8 cellular contexts compared by ENCODE assay signal in the genomic region with DNA sequence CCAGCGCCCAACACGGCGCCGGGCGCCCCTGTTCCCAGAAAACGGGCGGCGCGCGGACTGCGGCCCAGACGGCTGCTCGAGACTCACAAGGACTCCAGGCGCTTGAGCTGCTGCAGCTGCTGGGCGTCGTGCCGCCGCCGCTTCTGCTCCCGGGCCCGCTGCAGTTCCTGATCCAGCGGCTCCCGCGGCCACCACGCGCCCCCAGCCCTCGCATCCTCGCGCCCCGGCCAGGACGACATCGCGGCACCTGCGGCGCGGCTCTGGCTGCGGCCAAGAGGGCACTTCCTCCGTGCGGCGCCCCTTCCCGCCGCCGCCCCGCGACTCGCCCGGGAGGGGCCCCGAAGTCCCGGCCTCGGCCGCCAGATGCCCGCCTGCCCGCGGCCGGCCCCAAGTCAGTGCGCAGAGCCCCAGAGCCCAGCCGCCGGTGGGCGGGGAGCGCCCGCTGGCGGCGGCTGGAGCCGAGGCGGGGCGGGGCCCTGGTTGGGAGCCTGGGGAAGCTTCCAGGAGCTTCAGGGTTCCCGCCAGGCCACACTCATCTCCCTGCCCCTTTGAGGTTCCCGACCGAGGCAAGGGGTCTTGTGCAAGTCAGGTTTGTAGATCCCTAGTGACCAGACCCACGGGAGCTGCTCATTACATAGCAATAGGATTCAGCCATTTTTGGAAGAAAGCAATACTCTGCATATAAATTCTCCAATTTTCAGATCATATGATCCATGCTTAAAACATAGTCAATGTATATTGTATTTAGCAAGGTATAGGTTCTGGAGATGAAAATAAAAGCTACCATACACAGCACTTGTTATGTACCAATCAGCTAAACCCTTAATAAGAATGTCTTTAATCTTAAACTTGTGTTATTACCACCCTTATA. TPM values are rescaled to one million over a fixed set of nuclear protein-coding genes. Genes with fewer than 3 reads are reported as not detected.
A peak's percentile ranks its signal among the peaks of the same experiment; 100 is the strongest.
DNase-seq lines count a peak whose midpoint lies in the region; ATAC-seq, FAIRE-seq and TF ChIP-seq lines count a peak whose summit lies in the region.

No MANE protein-coding gene starts in this region.

- H3K9me3 ChIP-seq in ovary (peaks cover 0 to 5% of the 10 kb centered on the region in 2 donors), tibial artery (no peaks in the 10 kb centered on the region)

- intact Hi-C loops in Right ventricle myocardium inferior (cut with DNase I), result loop anchor here (2.0 to 5.0 kb wide), 5 partner anchors 14 to 164 kb away; a partner anchor contains a TSS
- intact Hi-C loops in ovary (cut with DNase I), result loop anchor here in 1 of 4 donors (5.0 kb wide), 2 partner anchors 51 to 96 kb away; a partner anchor contains a TSS
- intact Hi-C loops in tibial artery (cut with DNase I; ENCODE audit: low total_unique reads), result loop anchor here (5.0 kb wide), 2 partner anchors 51 to 96 kb away; a partner anchor contains a TSS

- TF ChIP-seq CTCF in ovary (IDR thresholded peaks at IDR 0.05) (peak; percentile 50 to 78 (median 70)), tibial artery (IDR thresholded peaks at IDR 0.05) (peak; percentile 47 to 69)

- TF ChIP-seq POLR2A in H54 (IDR thresholded peaks at IDR 0.05; ENCODE audit: low read depth, low read length) (peak; percentile 68), ovary (IDR thresholded peaks at IDR 0.05) (peak; percentile 31)

- peaks cover 4% of the 10 kb centered on the region for H3K9me3 Mint-ChIP-seq in activated naive CD8-positive, alpha-beta T cell (ENCODE audit: low read depth)

- H3K27ac ChIP-seq in ovary, result peak overlapping the region; percentile 90 to 94
- peak overlapping the region; percentile 90 to 92 for H3K27ac ChIP-seq in tibial artery

- WGBS in ovary, 3 donors, result 1% methylated on average over 24 to 70 of the region's 70 CpGs

- peaks cover 6% of the 10 kb centered on the region for H3K27me3 Mint-ChIP-seq in activated naive CD8-positive, alpha-beta T cell

- ATAC-seq in SK-N-SH treated with all-trans-retinoic acid at 6 μM for 48 hours (peak; percentile 94), Right ventricle myocardium inferior (peak; percentile 97)

- H3K27me3 ChIP-seq in ovary (no peaks in the 10 kb centered on the region), tibial artery (no peaks in the 10 kb centered on the region)

- H3K4me3 Mint-ChIP-seq in activated naive CD8-positive, alpha-beta T cell, result peak overlapping the region; percentile 74

- H3K27ac Mint-ChIP-seq in activated naive CD8-positive, alpha-beta T cell, result no peak overlapping the region

- H3K4me1 ChIP-seq in ovary (ENCODE audit: insufficient read depth) (peaks cover 1% of the 10 kb centered on the region), tibial artery (peaks cover 0 to 27% (median 8%) of the 10 kb centered on the region in 4 donors)

- peak; percentile 96 for DNase-seq in GM03348 (ENCODE audit: low spot score)
- DNase-seq in H54 (ENCODE audit: insufficient read length, low spot score), result peak; percentile 96
- peak; percentile 92 for DNase-seq in LoVo (ENCODE audit: low spot score)
- DNase-seq in Right ventricle myocardium inferior (ENCODE audit: missing footprints), result peak; percentile 93
- DNase-seq in ovary, result peak; percentile 75 to 86 (median 79)
- peak; percentile 68 to 89 for DNase-seq in tibial artery

- no peak for TF ChIP-seq EP300 in ovary (IDR thresholded peaks at IDR 0.05)

- H3K36me3 Mint-ChIP-seq in activated naive CD8-positive, alpha-beta T cell, result peaks cover 4% of the 10 kb centered on the region

- FAIRE-seq in H54 (lab: Jason Lieb, UNC), result no peak

- H3K4me1 Mint-ChIP-seq in activated naive CD8-positive, alpha-beta T cell (ENCODE audit: low read depth), result peaks cover 14% of the 10 kb centered on the region

- peak overlapping the region; percentile 71 for H3K4me3 ChIP-seq in ovary
- H3K4me3 ChIP-seq in tibial artery, result peak overlapping the region; percentile 69 to 87

- no peaks in the 10 kb centered on the region for H3K36me3 ChIP-seq in ovary
- H3K36me3 ChIP-seq in tibial artery, result no peaks in the 10 kb centered on the region

TF ChIP-seq in SK-N-SH treated with all-trans-retinoic acid at 6 μM for 48 hours, 23 proteins besides CTCF, POLR2A, EP300 and RAD21:
- TF ChIP-seq SNAI2 (CRISPR knock-in tag; IDR thresholded peaks at IDR 0.05), result peak; percentile 73; the same call in 1 of the 2 replicates
- peak; percentile 71; the same call in 1 of the 2 replicates for TF ChIP-seq ZNF70 (CRISPR knock-in tag; IDR thresholded peaks at IDR 0.05)
- TF ChIP-seq, protein P1, sequence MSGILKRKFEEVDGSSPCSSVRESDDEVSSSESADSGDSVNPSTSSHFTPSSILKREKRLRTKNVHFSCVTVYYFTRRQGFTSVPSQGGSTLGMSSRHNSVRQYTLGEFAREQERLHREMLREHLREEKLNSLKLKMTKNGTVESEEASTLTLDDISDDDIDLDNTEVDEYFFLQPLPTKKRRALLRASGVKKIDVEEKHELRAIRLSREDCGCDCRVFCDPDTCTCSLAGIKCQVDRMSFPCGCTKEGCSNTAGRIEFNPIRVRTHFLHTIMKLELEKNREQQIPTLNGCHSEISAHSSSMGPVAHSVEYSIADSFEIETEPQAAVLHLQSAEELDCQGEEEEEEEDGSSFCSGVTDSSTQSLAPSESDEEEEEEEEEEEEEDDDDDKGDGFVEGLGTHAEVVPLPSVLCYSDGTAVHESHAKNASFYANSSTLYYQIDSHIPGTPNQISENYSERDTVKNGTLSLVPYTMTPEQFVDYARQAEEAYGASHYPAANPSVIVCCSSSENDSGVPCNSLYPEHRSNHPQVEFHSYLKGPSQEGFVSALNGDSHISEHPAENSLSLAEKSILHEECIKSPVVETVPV (CRISPR knock-in tag; IDR thresholded peaks at IDR 0.05), result no peak
- no peak for TF ChIP-seq ZFP3 (CRISPR knock-in tag; IDR thresholded peaks at IDR 0.05)

RNA-seq across cellular contexts. Expression of a gene that starts 14.2 kb away (rescaled TPM):
- total RNA-seq in Right ventricle myocardium inferior (124 TPM), ovary (100 to 1,000 TPM in 4 of 7 donors, 10 to 100 TPM in 3; 65.6 to 200 (median 101) TPM)
- 100 to 1,000 TPM in 1 of 2 donors, 10 to 100 TPM in 1; 53.2 to 142 TPM for polyA plus RNA-seq in ovary

RNA-seq across cellular contexts. Expression of a gene that starts 51.5 kb away (rescaled TPM):
- total RNA-seq in Right ventricle myocardium inferior (27.0 TPM), ovary (10 to 100 TPM; 19.5 to 28.7 (median 23.6) TPM)
- polyA plus RNA-seq in ovary, result 10 to 100 TPM; 18.5 to 30.8 TPM

Comparison
In these comparisons a context has a peak if more than half of its experiments do, and no peak if none do; other contexts are left out.
1. Peak in every context shown above with its lines: DNase-seq, ATAC-seq, H3K4me3 ChIP-seq and H3K27ac ChIP-seq.